ENCODE assay signal across 23 cellular contexts in genomic region chrY:16645991-16646390, GRCh38.
"Had no signal": no experiment of that assay in that cellular context is flagged by ENCODE, and none has a peak within 500 bp of the region (broad histone marks: within the 10 kb centered on the region; RNA-seq: fewer than 3 reads in every experiment).

No MANE protein-coding gene starts in this region.

- DNase-seq: colonic mucosa; effector memory CD4-positive, alpha-beta T cell; esophagus squamous epithelium; foreskin melanocyte; left ventricle myocardium superior; mucosa of descending colon; naive B cell; pancreas; right lobe of liver; small intestine; stimulated activated CD4-positive, alpha-beta T cell treated with anti-CD3 and anti-CD28 coated beads, Interleukin-1b, Interleukin-23, amount 100 ng/mL, for 48 hours; stimulated activated CD4-positive, alpha-beta T cell treated with anti-CD3 and anti-CD28 coated beads, Interleukin-4, amount 100 ng/mL, for 1 hour; stimulated activated CD8-positive, alpha-beta memory T cell treated with anti-CD3 and anti-CD28 coated beads, Interleukin-4, amount 100 ng/mL, for 48 hours; stimulated activated naive CD4-positive, alpha-beta T cell treated with Interleukin-2 at 50 U/mL for 16 hours; stomach; thyroid gland had no signal

- H3K4me3 ChIP-seq: colonic mucosa, esophagus squamous epithelium, lung, mucosa of descending colon, pancreas, right lobe of liver, stomach, thyroid gland had no signal

- H3K27me3 Mint-ChIP-seq: dendritic cell treated with granulocyte-macrophage colony-stimulating factor and Interleukin-4, amounts not matched to agents 40 ng/mL and 50 ng/mL, for 4 days; naive B cell; natural killer cell treated with Interleukin-12 subunit alpha and Interleukin-12 subunit beta and Interleukin-15 and Interleukin-18, amount 100 ng/mL, for 72 hours; type B pancreatic cell had no signal

- H3K4me3 Mint-ChIP-seq: dendritic cell treated with granulocyte-macrophage colony-stimulating factor and Interleukin-4, amounts not matched to agents 40 ng/mL and 50 ng/mL, for 4 days; mesothelial cell of epicardium; naive B cell; natural killer cell treated with Interleukin-12 subunit alpha and Interleukin-12 subunit beta and Interleukin-15 and Interleukin-18, amount 100 ng/mL, for 72 hours; neural crest cell; type B pancreatic cell had no signal

- ATAC-seq: left ventricle myocardium superior; mucosa of descending colon; natural killer cell treated with Interleukin-12 subunit alpha and Interleukin-12 subunit beta and Interleukin-15 and Interleukin-18, amount 100 ng/mL, for 72 hours; pancreas; right lobe of liver had no signal

- H3K36me3 ChIP-seq: colonic mucosa, esophagus squamous epithelium, neutrophil, pancreas, right lobe of liver, stomach, thyroid gland had no signal

- H3K9me3 ChIP-seq: colonic mucosa, esophagus squamous epithelium, mucosa of descending colon, neutrophil, pancreas, right lobe of liver, stomach, thyroid gland had no signal

- H3K4me1 ChIP-seq: colonic mucosa, pancreas, right lobe of liver, stomach, thyroid gland had no signal

- H3K27ac ChIP-seq: colonic mucosa, esophagus squamous epithelium, neutrophil, pancreas, right lobe of liver, stomach, thyroid gland had no signal

- H3K36me3 Mint-ChIP-seq: mesothelial cell of epicardium, naive B cell, type B pancreatic cell had no signal

- H3K4me1 Mint-ChIP-seq: mesothelial cell of epicardium, neural crest cell had no signal

- H3K27ac Mint-ChIP-seq: dendritic cell treated with granulocyte-macrophage colony-stimulating factor and Interleukin-4, amounts not matched to agents 40 ng/mL and 50 ng/mL, for 4 days; mesothelial cell of epicardium; natural killer cell treated with Interleukin-12 subunit alpha and Interleukin-12 subunit beta and Interleukin-15 and Interleukin-18, amount 100 ng/mL, for 72 hours; type B pancreatic cell had no signal

- H3K9me3 Mint-ChIP-seq: dendritic cell treated with granulocyte-macrophage colony-stimulating factor and Interleukin-4, amounts not matched to agents 40 ng/mL and 50 ng/mL, for 4 days; mesothelial cell of epicardium; naive B cell; natural killer cell treated with Interleukin-12 subunit alpha and Interleukin-12 subunit beta and Interleukin-15 and Interleukin-18, amount 100 ng/mL, for 72 hours; neural crest cell; type B pancreatic cell had no signal
